ENCODE assay signal across 9 cellular contexts in genomic region chr20:43749734-43750294, GRCh38. TPM values are rescaled to one million over a fixed set of nuclear protein-coding genes. Genes with fewer than 3 reads are reported as not detected.
A peak's percentile ranks its signal among the peaks of the same experiment; 100 is the strongest.
DNase-seq lines count a peak whose midpoint lies in the region; ATAC-seq, FAIRE-seq and TF ChIP-seq lines count a peak whose summit lies in the region.
"Had no signal": no experiment of that assay in that cellular context is flagged by ENCODE, and none has a peak within 500 bp of the region (broad histone marks: within the 10 kb centered on the region; RNA-seq: fewer than 3 reads in every experiment).

No MANE protein-coding gene starts in this region.

- H3K4me3 ChIP-seq in SJCRH30 (no peak overlapping the region), pancreas (no peak overlapping the region), upper lobe of right lung (no peak overlapping the region)

- H3K27me3 ChIP-seq in SJCRH30 (no peaks in the 10 kb centered on the region), pancreas (peaks cover 0 to 19% (median 1%) of the 10 kb centered on the region in 4 donors), upper lobe of right lung (peaks cover 13% of the 10 kb centered on the region)

- H3K9me3 ChIP-seq in SJCRH30 (replicated peaks), result no peaks in the 10 kb centered on the region
- no peaks in the 10 kb centered on the region for H3K9me3 ChIP-seq in pancreas
- H3K9me3 ChIP-seq in upper lobe of right lung, result no peaks in the 10 kb centered on the region

- DNase-seq in COR-L47 (lab: John Stamatoyannopoulos, UW) (peak; percentile 33), HPDE6-E6E7 (ENCODE audit: extremely low spot score) (peak; percentile 90), SJCRH30 (peak; percentile 80 to 88), glomerular visceral epithelial cell (ENCODE audit: extremely low spot score) (peak; percentile 75), pancreas (peak; percentile 41 to 99 (median 79)), upper lobe of right lung (peak; percentile 91)
- DNase-seq in activated gamma-delta T cell treated with anti-CD3 and anti-CD28 coated beads, Interleukin-2, amount 50 U/mL, for 16 hours (ENCODE audit: low read depth), result peak; percentile 74

- TF ChIP-seq CTCF in pancreas (IDR thresholded peaks at IDR 0.05) (peak; percentile 99), upper lobe of right lung (IDR thresholded peaks at IDR 0.05) (peak; percentile 100)

- intact Hi-C loops in pancreas (cut with DNase I), result loop anchor here (5.0 to 10.0 kb wide), 2 partner anchors 325 to 332 kb away; no protein-coding TSS in a partner anchor
- intact Hi-C loops in upper lobe of right lung (cut with DNase I), result no loop called here

- 8 to 9% methylated on average over 23 of the region's 23 CpGs for WGBS in pancreas, 2 donors

- H3K4me1 ChIP-seq in SJCRH30 (peaks cover 27% of the 10 kb centered on the region), pancreas (no peaks in the 10 kb centered on the region), upper lobe of right lung (peaks cover 17% of the 10 kb centered on the region)

- no peak overlapping the region for H3K27ac ChIP-seq in SJCRH30
- H3K27ac ChIP-seq in pancreas, result no peak overlapping the region
- no peak overlapping the region for H3K27ac ChIP-seq in upper lobe of right lung

- H3K36me3 ChIP-seq in SJCRH30 (no peaks in the 10 kb centered on the region), pancreas (no peaks in the 10 kb centered on the region), upper lobe of right lung (no peaks in the 10 kb centered on the region)

- FAIRE-seq in pancreas (lab: Jason Lieb, UNC), result no peak
- FAIRE-seq: TTC549 had no signal

- ATAC-seq in pancreas (peak; percentile 79 to 93 (median 92)), upper lobe of right lung (peak; percentile 94), GM18519 (IDR thresholded peaks at IDR 0.05; ENCODE audit: low FRiP score, unreplicated experiment) (no peak)

RNA-seq across cellular contexts. Expression of gene GTSF1L, which starts 23.0 kb away (rescaled TPM):
- total RNA-seq in SJCRH30 (2014; rRNA removed; shearing (Covaris generic)), result not detected in 2 replicates
- not detected for total RNA-seq in pancreas
- polyA plus RNA-seq in pancreas, result not detected
- total RNA-seq in upper lobe of right lung, result not detected

Comparison
In these comparisons a context has a peak if more than half of its experiments do, and no peak if none do; other contexts are left out.
1. DNase-seq: peak in every context shown above with its lines; median percentile 91 in upper lobe of right lung; 90 in HPDE6-E6E7; 84 in SJCRH30; 79 in pancreas; 75 in glomerular visceral epithelial cell; 74 in activated gamma-delta T cell treated with anti-CD3 and anti-CD28 coated beads, Interleukin-2, amount 50 U/mL, for 16 hours; 33 in COR-L47.